Comparison of ENCODE assay signal across 7 cellular contexts in the genomic region with DNA sequence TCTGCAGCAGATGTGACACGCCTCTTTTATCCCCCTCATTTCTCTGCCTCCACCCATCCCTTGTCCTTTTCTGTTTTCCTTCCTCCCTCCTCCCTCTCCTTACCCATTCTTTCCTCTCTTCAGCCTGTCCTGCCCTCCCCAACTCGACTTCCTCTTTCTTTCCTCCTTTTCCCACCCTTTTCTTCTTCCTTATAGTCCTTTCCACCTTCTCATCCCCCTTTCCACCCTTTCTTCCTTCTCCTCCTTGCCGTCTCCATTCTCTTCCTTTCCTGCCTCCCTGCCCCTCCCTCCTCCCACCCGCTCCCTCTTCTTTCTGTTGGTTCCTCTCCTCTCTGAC. TPM values are rescaled to one million over a fixed set of nuclear protein-coding genes. Genes with fewer than 3 reads are reported as not detected.
DNase-seq lines count a peak whose midpoint lies in the region; ATAC-seq and TF ChIP-seq lines count a peak whose summit lies in the region.

No MANE protein-coding gene starts in this region.

- no peaks in the 10 kb centered on the region for H3K27me3 ChIP-seq in skeletal muscle tissue (ENCODE audit: control insufficient read depth in 3 of 3, insufficient read depth in 3 of 3, low read length in 3 of 3)

- ATAC-seq in GM19452 (IDR thresholded peaks at IDR 0.05; ENCODE audit: unreplicated experiment), result no peak

- no peak overlapping the region for H3K27ac ChIP-seq in HEK293 (ENCODE audit: extremely low read depth, low read depth, low read length)
- H3K27ac ChIP-seq in VCaP, result peak overlapping the region; percentile 81; the same call in 1 of the 2 replicates
- H3K27ac ChIP-seq in skeletal muscle tissue (ENCODE audit: low read depth, low read length), result no peak overlapping the region

- CTCF ChIA-PET in HEK293 (lab: Yijun Ruan, JAX), result interaction anchor here (0.6 to 1.6 kb wide), 3 partner anchors 104 to 254 kb away, joined by 3 read pairs; no protein-coding TSS in a partner anchor

- peaks cover 3 to 22% of the 10 kb centered on the region in 2 experiments; a peak in 1 of 3 replicates for H3K36me3 ChIP-seq in HEK293 (ENCODE audit: control insufficient read depth in 2 of 2, insufficient read depth in 1 of 2, low read length in 2 of 2)
- H3K36me3 ChIP-seq in skeletal muscle tissue (ENCODE audit: control insufficient read depth in 3 of 3, insufficient read depth in 3 of 3, low read length in 3 of 3), result peaks cover 0 to 7% (median 3%) of the 10 kb centered on the region in 3 donors

- peak overlapping the region in 1 of 3 donors; percentile 95 for H3K9ac ChIP-seq in skeletal muscle tissue (ENCODE audit: low read depth in 1 of 3, low read length in 3 of 3)

- DNase-seq in foreskin fibroblast (no peak), NCI-H526 treated with DMSO at 0.1 percent for 48 hours (lab: John Stamatoyannopoulos, UW) (no peak), GF-D8 (lab: John Stamatoyannopoulos, UW) (no peak)

- no peaks in the 10 kb centered on the region for H3K4me1 ChIP-seq in HEK293 (ENCODE audit: control insufficient read depth, insufficient read depth, low read length)
- peaks cover 9 to 19% (median 10%) of the 10 kb centered on the region in 3 donors for H3K4me1 ChIP-seq in skeletal muscle tissue (ENCODE audit: control insufficient read depth in 3 of 3, insufficient read depth in 3 of 3, low read length in 3 of 3)

- H3K4me3 ChIP-seq in HEK293 (ENCODE audit: low read depth, low read length) (no peak overlapping the region), foreskin fibroblast (ENCODE audit: low read depth in 1 of 2, low read length in 2 of 2) (peak overlapping the region; percentile 52 to 81), skeletal muscle tissue (ENCODE audit: low read length in 3 of 3) (peak overlapping the region; percentile 92 to 100 (median 99))

- TF ChIP-seq CTCF in HEK293 (tag by site-specific recombination; IDR thresholded peaks at IDR 0.05), result no peak
- TF ChIP-seq CTCF in VCaP (conservative IDR thresholded peaks at IDR 0.05), result no peak
- TF ChIP-seq CTCF in foreskin fibroblast (IDR thresholded peaks at IDR 0.05; ENCODE audit: low read depth, low read length), result no peak

- H3K9me3 ChIP-seq in HEK293 (ENCODE audit: control insufficient read depth, insufficient read depth, low read depth, low read length) (no peaks in the 10 kb centered on the region; the same call in none of the 2 replicates), skeletal muscle tissue (ENCODE audit: control insufficient read depth in 3 of 3, low read length in 3 of 3) (no peaks in the 10 kb centered on the region)

- POLR2A ChIA-PET in HEK293 (lab: Yijun Ruan, JAX), result interaction anchor here (0.6 to 1.5 kb wide), 6 partner anchors 19 to 454 kb away, joined by 3 to 8 read pairs (median 3); a partner anchor contains a TSS

TF ChIP-seq in HEK293, 187 proteins besides CTCF, POLR2A, EP300 and RAD21:
- TF ChIP-seq ZBTB20 (tag by site-specific recombination; IDR thresholded peaks at IDR 0.05) (0 out of 2 replicates have a peak, but pooled peaks have one; percentile 0), ZNF311 (tag by site-specific recombination; IDR thresholded peaks at IDR 0.05; ENCODE audit: borderline replicate concordance) (peak; percentile 84; the same call in 1 of the 2 replicates), REPIN1 (tag by site-specific recombination; IDR thresholded peaks at IDR 0.05; ENCODE audit: low read depth) (no peak), ZNF169 (tag by site-specific recombination; IDR thresholded peaks at IDR 0.05) (no peak), ZNF416 (tag by site-specific recombination; IDR thresholded peaks at IDR 0.05) (0 out of 2 replicates have a peak, but pooled peaks have one; percentile 14), ZNF747 (tag by site-specific recombination; IDR thresholded peaks at IDR 0.05) (peak; percentile 84; the same call in 1 of the 2 replicates), ZNF544 (tag by site-specific recombination; IDR thresholded peaks at IDR 0.05) (peak; percentile 50; the same call in 1 of the 2 replicates), ZXDB (tag by site-specific recombination; IDR thresholded peaks at IDR 0.05) (0 out of 2 replicates have a peak, but pooled peaks have one; percentile 1), ZNF514 (tag by site-specific recombination; IDR thresholded peaks at IDR 0.05) (0 out of 2 replicates have a peak, but pooled peaks have one; percentile 60)
- TF ChIP-seq, protein P1, sequence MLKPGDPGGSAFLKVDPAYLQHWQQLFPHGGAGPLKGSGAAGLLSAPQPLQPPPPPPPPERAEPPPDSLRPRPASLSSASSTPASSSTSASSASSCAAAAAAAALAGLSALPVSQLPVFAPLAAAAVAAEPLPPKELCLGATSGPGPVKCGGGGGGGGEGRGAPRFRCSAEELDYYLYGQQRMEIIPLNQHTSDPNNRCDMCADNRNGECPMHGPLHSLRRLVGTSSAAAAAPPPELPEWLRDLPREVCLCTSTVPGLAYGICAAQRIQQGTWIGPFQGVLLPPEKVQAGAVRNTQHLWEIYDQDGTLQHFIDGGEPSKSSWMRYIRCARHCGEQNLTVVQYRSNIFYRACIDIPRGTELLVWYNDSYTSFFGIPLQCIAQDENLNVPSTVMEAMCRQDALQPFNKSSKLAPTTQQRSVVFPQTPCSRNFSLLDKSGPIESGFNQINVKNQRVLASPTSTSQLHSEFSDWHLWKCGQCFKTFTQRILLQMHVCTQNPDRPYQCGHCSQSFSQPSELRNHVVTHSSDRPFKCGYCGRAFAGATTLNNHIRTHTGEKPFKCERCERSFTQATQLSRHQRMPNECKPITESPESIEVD (tag by site-specific recombination; IDR thresholded peaks at IDR 0.05), result no peak
- TF ChIP-seq, protein P2, sequence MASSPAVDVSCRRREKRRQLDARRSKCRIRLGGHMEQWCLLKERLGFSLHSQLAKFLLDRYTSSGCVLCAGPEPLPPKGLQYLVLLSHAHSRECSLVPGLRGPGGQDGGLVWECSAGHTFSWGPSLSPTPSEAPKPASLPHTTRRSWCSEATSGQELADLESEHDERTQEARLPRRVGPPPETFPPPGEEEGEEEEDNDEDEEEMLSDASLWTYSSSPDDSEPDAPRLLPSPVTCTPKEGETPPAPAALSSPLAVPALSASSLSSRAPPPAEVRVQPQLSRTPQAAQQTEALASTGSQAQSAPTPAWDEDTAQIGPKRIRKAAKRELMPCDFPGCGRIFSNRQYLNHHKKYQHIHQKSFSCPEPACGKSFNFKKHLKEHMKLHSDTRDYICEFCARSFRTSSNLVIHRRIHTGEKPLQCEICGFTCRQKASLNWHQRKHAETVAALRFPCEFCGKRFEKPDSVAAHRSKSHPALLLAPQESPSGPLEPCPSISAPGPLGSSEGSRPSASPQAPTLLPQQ (tag by site-specific recombination; IDR thresholded peaks at IDR 0.05), result no peak

RNA-seq across cellular contexts. Expression of a gene that starts 0.7 kb away (rescaled TPM):
- total RNA-seq in skeletal muscle tissue, result 8.9 TPM

RNA-seq across cellular contexts. Expression of a gene that starts 27.1 kb away (rescaled TPM):
- total RNA-seq in skeletal muscle tissue, result 3.7 TPM

RNA-seq across cellular contexts. Expression of a gene that starts 48.5 kb away (rescaled TPM):
- 0.52 TPM for total RNA-seq in skeletal muscle tissue

RNA-seq across cellular contexts. Expression of a gene that starts 55.7 kb away (rescaled TPM):
- total RNA-seq in skeletal muscle tissue, result 5.7 TPM
